21 cellular contexts compared by ENCODE assay signal in the genomic region with DNA sequence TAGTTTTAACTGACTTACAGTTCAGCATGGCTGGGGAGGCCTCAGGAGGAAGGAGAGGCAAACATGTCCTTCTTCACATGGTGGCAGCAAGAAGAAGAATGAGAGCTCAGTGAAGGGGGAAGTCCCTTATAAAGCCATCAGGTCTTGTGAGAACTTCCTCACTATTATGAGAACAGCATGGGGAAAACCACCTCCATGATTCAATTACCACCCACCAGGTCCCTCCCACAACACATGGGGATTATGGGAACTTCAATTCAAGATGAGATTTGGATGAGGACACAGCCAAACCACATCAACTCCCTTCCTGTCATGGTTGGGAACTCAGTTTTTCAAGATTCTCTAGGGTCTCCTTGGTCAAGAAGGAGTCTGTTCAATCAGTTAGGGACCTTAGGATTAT.
"Had no signal": no experiment of that assay in that cellular context is flagged by ENCODE, and none has a peak within 500 bp of the region (broad histone marks: within the 10 kb centered on the region; RNA-seq: fewer than 3 reads in every experiment).

No MANE protein-coding gene starts in this region.

- ATAC-seq: effector memory CD8-positive, alpha-beta T cell; esophagus mucosa; gastrocnemius medialis; heart right ventricle; left cardiac atrium; left lung; left ventricle myocardium superior; lower lobe of right lung; mucosa of descending colon; naive thymus-derived CD8-positive, alpha-beta T cell had no signal

- H3K4me3 ChIP-seq: esophagus squamous epithelium, gastrocnemius medialis, heart right ventricle, left lung, lower lobe of right lung, mucosa of descending colon had no signal

- DNase-seq: effector CD8-positive, alpha-beta T cell; effector memory CD8-positive, alpha-beta T cell; endodermal cell; erythroblast; esophagus squamous epithelium; foreskin fibroblast; foreskin melanocyte; gastrocnemius medialis; glutamatergic neuron; head of caudate nucleus; heart right ventricle; hippocampal formation; left cardiac atrium; left lung; left ventricle myocardium superior; lower lobe of right lung; mesenchymal stem cell; mucosa of descending colon; naive B cell; naive thymus-derived CD8-positive, alpha-beta T cell had no signal
